9 cellular contexts compared by ENCODE assay signal in genomic region chr14:90381999-90382451, GRCh38. TPM values are rescaled to one million over a fixed set of nuclear protein-coding genes. Genes with fewer than 3 reads are reported as not detected.
DNase-seq lines count a peak whose midpoint lies in the region; ATAC-seq and TF ChIP-seq lines count a peak whose summit lies in the region.
"Had no signal": no experiment of that assay in that cellular context is flagged by ENCODE, and none has a peak within 500 bp of the region (broad histone marks: within the 10 kb centered on the region; RNA-seq: fewer than 3 reads in every experiment).

No MANE protein-coding gene starts in this region.

- H3K27ac Mint-ChIP-seq in activated CD4-positive, alpha-beta memory T cell treated with anti-CD3 and anti-CD28 coated beads, Interleukin-2, amount 10 ng/mL, durations not matched to agents 7 days and 5 days = no peak overlapping the region
- H3K27ac Mint-ChIP-seq in natural killer cell treated with Interleukin-12 subunit alpha and Interleukin-12 subunit beta and Interleukin-15 and Interleukin-18, amount 100 ng/mL, for 72 hours = no peak overlapping the region

- intact Hi-C loops in left ventricle myocardium superior (cut with micrococcal nuclease) = no loop called here

- no peaks in the 10 kb centered on the region for H3K9me3 Mint-ChIP-seq in activated CD4-positive, alpha-beta memory T cell treated with anti-CD3 and anti-CD28 coated beads, Interleukin-2, amount 10 ng/mL, durations not matched to agents 7 days and 5 days
- H3K9me3 Mint-ChIP-seq in natural killer cell treated with Interleukin-12 subunit alpha and Interleukin-12 subunit beta and Interleukin-15 and Interleukin-18, amount 100 ng/mL, for 72 hours = no peaks in the 10 kb centered on the region
- H3K9me3 Mint-ChIP-seq: naive B cell had no signal

- TF ChIP-seq POLR2A in NB4 (IDR thresholded peaks at IDR 0.05; ENCODE audit: extremely low read depth, insufficient read length) = no peak

- DNase-seq in DMS153 treated with DMSO at 0.1 percent for 48 hours (lab: John Stamatoyannopoulos, UW; ENCODE audit: unreplicated experiment) (peak; percentile 23), NB4 (ENCODE audit: low read depth) (no peak), left ventricle myocardium superior (peak; percentile 46), UCSD-AML1 (lab: John Stamatoyannopoulos, UW; ENCODE audit: unreplicated experiment) (no peak)
- peak; percentile 27 for DNase-seq in activated CD4-positive, alpha-beta memory T cell treated with anti-CD3 and anti-CD28 coated beads, Interleukin-2, amount 10 ng/mL, durations not matched to agents 7 days and 5 days
- no peak for DNase-seq in natural killer cell treated with Interleukin-12 subunit alpha and Interleukin-12 subunit beta and Interleukin-15 and Interleukin-18, amount 100 ng/mL, for 72 hours (ENCODE audit: low spot score)
- DNase-seq: naive B cell had no signal

- peaks cover 20% of the 10 kb centered on the region for H3K4me1 Mint-ChIP-seq in activated CD4-positive, alpha-beta memory T cell treated with anti-CD3 and anti-CD28 coated beads, Interleukin-2, amount 10 ng/mL, durations not matched to agents 7 days and 5 days
- peaks cover 5 to 12% of the 10 kb centered on the region in 2 donors for H3K4me1 Mint-ChIP-seq in natural killer cell treated with Interleukin-12 subunit alpha and Interleukin-12 subunit beta and Interleukin-15 and Interleukin-18, amount 100 ng/mL, for 72 hours (ENCODE audit: low read depth in 2 of 2)

- H3K36me3 Mint-ChIP-seq in activated CD4-positive, alpha-beta memory T cell treated with anti-CD3 and anti-CD28 coated beads, Interleukin-2, amount 10 ng/mL, durations not matched to agents 7 days and 5 days (ENCODE audit: low read depth) = no peaks in the 10 kb centered on the region
- H3K36me3 Mint-ChIP-seq in natural killer cell treated with Interleukin-12 subunit alpha and Interleukin-12 subunit beta and Interleukin-15 and Interleukin-18, amount 100 ng/mL, for 72 hours = no peaks in the 10 kb centered on the region
- H3K36me3 Mint-ChIP-seq: naive B cell had no signal

- no peak for TF ChIP-seq CTCF in NB4 (IDR thresholded peaks at IDR 0.05; ENCODE audit: low read depth, low read length)

- no peaks in the 10 kb centered on the region for H3K27me3 ChIP-seq in skeletal muscle tissue (ENCODE audit: control insufficient read depth in 3 of 3, insufficient read depth in 3 of 3, low read length in 3 of 3)

- no peaks in the 10 kb centered on the region for H3K9me3 ChIP-seq in skeletal muscle tissue (ENCODE audit: control insufficient read depth in 3 of 3, low read length in 3 of 3)

- CTCF ChIA-PET in activated CD4-positive, alpha-beta memory T cell treated with anti-CD3 and anti-CD28 coated beads, Interleukin-2, amount 10 ng/mL, durations not matched to agents 7 days and 5 days (lab: Charles Lee) = interaction anchor here (0.6 to 3.9 kb wide), 6 partner anchors 15 to 442 kb away, joined by 3 to 31 read pairs (median 6); partner anchors contain the start of gene CALM1

- peak overlapping the region; percentile 86 for H3K4me3 ChIP-seq in NB4 (ENCODE audit: low read depth, low read length)
- peak overlapping the region; percentile 76 to 91 (median 85) for H3K4me3 ChIP-seq in skeletal muscle tissue (ENCODE audit: low read length in 3 of 3)

- peak overlapping the region; percentile 91 to 100 (median 99) for H3K9ac ChIP-seq in skeletal muscle tissue (ENCODE audit: low read depth in 1 of 3, low read length in 3 of 3)

- no peak overlapping the region for H3K4me3 Mint-ChIP-seq in activated CD4-positive, alpha-beta memory T cell treated with anti-CD3 and anti-CD28 coated beads, Interleukin-2, amount 10 ng/mL, durations not matched to agents 7 days and 5 days
- no peak overlapping the region for H3K4me3 Mint-ChIP-seq in natural killer cell treated with Interleukin-12 subunit alpha and Interleukin-12 subunit beta and Interleukin-15 and Interleukin-18, amount 100 ng/mL, for 72 hours

- no peaks in the 10 kb centered on the region for H3K36me3 ChIP-seq in skeletal muscle tissue (ENCODE audit: control insufficient read depth in 3 of 3, insufficient read depth in 3 of 3, low read length in 3 of 3)

- no peaks in the 10 kb centered on the region for H3K27me3 Mint-ChIP-seq in activated CD4-positive, alpha-beta memory T cell treated with anti-CD3 and anti-CD28 coated beads, Interleukin-2, amount 10 ng/mL, durations not matched to agents 7 days and 5 days
- H3K27me3 Mint-ChIP-seq in natural killer cell treated with Interleukin-12 subunit alpha and Interleukin-12 subunit beta and Interleukin-15 and Interleukin-18, amount 100 ng/mL, for 72 hours = no peaks in the 10 kb centered on the region
- H3K27me3 Mint-ChIP-seq: naive B cell had no signal

- ATAC-seq in left ventricle myocardium superior (no peak), GM21526 (IDR thresholded peaks at IDR 0.05; ENCODE audit: low FRiP score, unreplicated experiment) (no peak)
- ATAC-seq in natural killer cell treated with Interleukin-12 subunit alpha and Interleukin-12 subunit beta and Interleukin-15 and Interleukin-18, amount 100 ng/mL, for 72 hours = no peak

- peak overlapping the region; percentile 99 for H3K27ac ChIP-seq in skeletal muscle tissue (ENCODE audit: low read depth, low read length)

- H3K4me1 ChIP-seq in skeletal muscle tissue (ENCODE audit: control insufficient read depth in 3 of 3, insufficient read depth in 3 of 3, low read length in 3 of 3) = peaks cover 22 to 25% (median 24%) of the 10 kb centered on the region in 3 donors

- POLR2A ChIA-PET in activated CD4-positive, alpha-beta memory T cell treated with anti-CD3 and anti-CD28 coated beads, Interleukin-2, amount 10 ng/mL, durations not matched to agents 7 days and 5 days (lab: Charles Lee) = interaction anchor here (0.7 to 12.0 kb wide), 21 partner anchors 8 to 733 kb away, joined by 3 to 733 read pairs (median 5); partner anchors contain the start of genes CALM1, EFCAB11, NRDE2 and PSMC1

RNA-seq across cellular contexts. Expression of gene CALM1, which starts 14.8 kb away (rescaled TPM):
- total RNA-seq in activated CD4-positive, alpha-beta memory T cell treated with anti-CD3 and anti-CD28 coated beads, Interleukin-2, amount 10 ng/mL, durations not matched to agents 7 days and 5 days = 100 to 1,000 TPM; 901 TPM
- 610 TPM for total RNA-seq in left ventricle myocardium superior
- 99.7 TPM for total RNA-seq in skeletal muscle tissue
- total RNA-seq in natural killer cell treated with Interleukin-12 subunit alpha and Interleukin-12 subunit beta and Interleukin-15 and Interleukin-18, amount 100 ng/mL, for 72 hours = 100 to 1,000 TPM; 521 to 669 TPM

RNA-seq across cellular contexts. Expression of gene NRDE2, which starts 50.3 kb away (rescaled TPM):
- 10 to 100 TPM; 20.3 to 21.7 TPM for total RNA-seq in activated CD4-positive, alpha-beta memory T cell treated with anti-CD3 and anti-CD28 coated beads, Interleukin-2, amount 10 ng/mL, durations not matched to agents 7 days and 5 days
- total RNA-seq in left ventricle myocardium superior = 11.8 TPM
- 14.6 TPM for total RNA-seq in skeletal muscle tissue
- total RNA-seq in natural killer cell treated with Interleukin-12 subunit alpha and Interleukin-12 subunit beta and Interleukin-15 and Interleukin-18, amount 100 ng/mL, for 72 hours = 10 to 100 TPM; 20.2 to 49.6 TPM

Comparison
In these comparisons a context has a peak if more than half of its experiments do, and no peak if none do; other contexts are left out.
1. DNase-seq: peak in DMS153 treated with DMSO at 0.1 percent for 48 hours (single experiment), activated CD4-positive, alpha-beta memory T cell treated with anti-CD3 and anti-CD28 coated beads, Interleukin-2, amount 10 ng/mL, durations not matched to agents 7 days and 5 days (single experiment) and left ventricle myocardium superior (single experiment); none in NB4 (single experiment), UCSD-AML1 (single experiment) and natural killer cell treated with Interleukin-12 subunit alpha and Interleukin-12 subunit beta and Interleukin-15 and Interleukin-18, amount 100 ng/mL, for 72 hours (single experiment).